ENCODE assay signal across 8 cellular contexts in the genomic region with DNA sequence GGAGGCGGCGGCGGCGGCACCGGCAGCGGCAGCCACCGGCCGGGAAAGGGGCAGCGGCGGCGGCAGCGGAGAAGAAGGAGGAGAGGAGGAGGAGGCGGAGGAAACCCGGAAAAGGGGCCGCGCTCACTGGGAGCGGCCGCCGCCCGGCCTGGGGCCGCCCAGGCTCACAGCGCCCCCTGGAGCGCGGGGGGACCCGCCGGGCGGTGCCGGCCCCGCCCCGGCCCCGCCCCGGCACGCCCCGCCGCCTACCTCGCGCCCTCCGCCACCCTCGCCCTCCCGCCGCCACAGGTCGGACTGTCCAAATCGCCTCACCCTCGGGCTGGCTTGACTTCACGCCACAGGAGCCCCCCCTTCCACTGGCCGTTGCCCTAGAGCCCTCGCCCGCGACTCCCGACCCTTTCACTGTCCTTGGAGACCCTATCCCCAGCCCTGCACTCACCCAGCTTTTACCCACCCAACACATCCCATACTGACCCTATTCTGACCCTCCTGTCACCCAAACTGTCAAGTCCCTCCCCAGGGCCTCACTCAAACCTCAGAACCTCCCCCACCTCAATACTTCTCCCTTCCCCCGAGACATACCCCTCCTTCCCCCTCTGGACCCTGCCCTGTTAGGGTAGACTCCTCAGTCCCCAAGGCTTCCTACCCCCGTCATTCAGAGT. TPM values are rescaled to one million over a fixed set of nuclear protein-coding genes. Genes with fewer than 3 reads are reported as not detected.
DNase-seq lines count a peak whose midpoint lies in the region; ATAC-seq and TF ChIP-seq lines count a peak whose summit lies in the region.

Gene CSNK2A2 (minus strand): TSS at position 85 of the 662 bp plus-strand sequence. CDS start 370 bp downstream, outside the sequence.

- peak; percentile 18 for DNase-seq in AG09319 (ENCODE audit: extremely low read depth, low read depth)
- peak; percentile 2 for DNase-seq in NCI-H748 treated with DMSO at 0.1 percent for 48 hours (lab: John Stamatoyannopoulos, UW)
- DNase-seq in activated CD8-positive, alpha-beta memory T cell treated with anti-CD3 and anti-CD28 coated beads for 1 hour (ENCODE audit: extremely low read depth in 1 of 2, low read depth in 1 of 2) = peak; percentile 25 to 72
- DNase-seq in effector CD4-positive, alpha-beta T cell = peak; percentile 64
- peak; percentile 66 to 74 for DNase-seq in lung microvascular endothelial cell (ENCODE audit: low read depth in 2 of 2)
- DNase-seq in stimulated activated CD4-positive, alpha-beta T cell treated with anti-CD3 and anti-CD28 coated beads, TNF-alpha, amount 100 ng/mL, for 48 hours (ENCODE audit: low read depth in 3 of 3) = peak; percentile 35 to 71 (median 45)

- in situ Hi-C loops in GM18951 (cut with MboI; ENCODE audit: low sequenced_read_pairs, unreplicated experiment) = no loop called here

- TF ChIP-seq CTCF in AG09319 (IDR thresholded peaks at IDR 0.05; ENCODE audit: low read depth, low read length) = peak; percentile 23

- TF ChIP-seq POLR2A in GM18951 (IDR thresholded peaks at IDR 0.05; ENCODE audit: extremely low read depth, insufficient read depth, insufficient read length) = peak; percentile 64

- ATAC-seq in HG03175 (IDR thresholded peaks at IDR 0.05; ENCODE audit: unreplicated experiment) = peak; percentile 88

RNA-seq across cellular contexts. Expression of gene CSNK2A2, which starts in this region (rescaled TPM):
- 21.6 and 26.6 TPM in 2 replicates for total RNA-seq in lung microvascular endothelial cell

Comparison
In these comparisons a context has a peak if more than half of its experiments do, and no peak if none do; other contexts are left out.
1. Peak in every context shown above with its lines: DNase-seq and ATAC-seq.
2. DNase-seq: peak in every context shown above with its lines; median percentile 70 in lung microvascular endothelial cell; 64 in effector CD4-positive, alpha-beta T cell; 48 in activated CD8-positive, alpha-beta memory T cell treated with anti-CD3 and anti-CD28 coated beads for 1 hour; 45 in stimulated activated CD4-positive, alpha-beta T cell treated with anti-CD3 and anti-CD28 coated beads, TNF-alpha, amount 100 ng/mL, for 48 hours; 18 in AG09319; 2 in NCI-H748 treated with DMSO at 0.1 percent for 48 hours.